1 cellular context compared by ENCODE assay signal in genomic region chr22:30247561-30247960, GRCh38.
TF ChIP-seq lines count a peak whose summit lies in the region.

No MANE protein-coding gene starts in this region.

TF ChIP-seq in HCT116, 20 proteins besides CTCF, POLR2A, EP300 and RAD21:
- TF ChIP-seq SP1 (IDR thresholded peaks at IDR 0.05; ENCODE audit: low read depth) (no peak), ELF1 (IDR thresholded peaks at IDR 0.05; ENCODE audit: borderline replicate concordance, low read depth) (no peak), ZBTB33 (IDR thresholded peaks at IDR 0.05; ENCODE audit: extremely low read depth, insufficient replicate concordance, low read length) (no peak), ZNF274 (IDR thresholded peaks at IDR 0.05; ENCODE audit: low read depth, low read length) (no peak), FOSL1 (IDR thresholded peaks at IDR 0.05; ENCODE audit: low read depth) (no peak), REST (IDR thresholded peaks at IDR 0.05; ENCODE audit: low read depth) (no peak), ZFX (IDR thresholded peaks at IDR 0.05) (no peak), SIN3A (IDR thresholded peaks at IDR 0.05; ENCODE audit: low read depth) (no peak), CBX3 (IDR thresholded peaks at IDR 0.05; ENCODE audit: low read depth) (no peak), CEBPB (IDR thresholded peaks at IDR 0.05; ENCODE audit: low read depth) (no peak), EGR1 (IDR thresholded peaks at IDR 0.05; ENCODE audit: low read depth) (no peak), TCF7L2 (IDR thresholded peaks at IDR 0.05; ENCODE audit: borderline replicate concordance, extremely low read depth, insufficient read depth, insufficient read length) (no peak), EZH2 (IDR thresholded peaks at IDR 0.05) (no peak), MAX (IDR thresholded peaks at IDR 0.05) (no peak), EZH2phosphoT487 (IDR thresholded peaks at IDR 0.05; ENCODE audit: borderline replicate concordance) (no peak)
